Comparison of ENCODE assay signal across 37 cellular contexts in genomic region chr3:110646496-110646895, GRCh38.
"Had no signal": no experiment of that assay in that cellular context is flagged by ENCODE, and none has a peak within 500 bp of the region (broad histone marks: within the 10 kb centered on the region; RNA-seq: fewer than 3 reads in every experiment).

No MANE protein-coding gene starts in this region.

- H3K36me3 ChIP-seq: colonic mucosa, heart right ventricle, left lung, lower lobe of right lung, neutrophil, pancreas, prostate gland, suprapubic skin, tibial artery, upper lobe of right lung had no signal

- H3K4me3 ChIP-seq: colonic mucosa, heart right ventricle, left lung, lower lobe of right lung, mucosa of descending colon, pancreas, prostate gland, suprapubic skin, tibial artery, upper lobe of right lung had no signal

- H3K4me3 Mint-ChIP-seq: activated CD4-positive, alpha-beta memory T cell treated with anti-CD3 and anti-CD28 coated beads, Interleukin-2, amount 10 ng/mL, durations not matched to agents 7 days and 5 days; activated CD4-positive, alpha-beta T cell treated with anti-CD3 and anti-CD28 coated beads, Interleukin-2, amount 10 ng/mL, durations not matched to agents 7 days and 5 days; activated naive CD4-positive, alpha-beta T cell treated with anti-CD3 and anti-CD28 coated beads, Interleukin-2, amount 50 U/mL, for 24 hours; activated naive CD8-positive, alpha-beta T cell treated with anti-CD3 and anti-CD28 coated beads, Interleukin-2, amount 50 U/mL, for 24 hours; activated T-cell treated with anti-CD3 and anti-CD28 coated beads, Interleukin-2, amount 50 U/mL, for 24 hours; activated T-helper 17 cell treated with anti-CD3 and anti-CD28 coated beads, Interleukin-2, amount 50 U/mL, for 72 hours; central memory CD8-positive, alpha-beta T cell; effector memory CD8-positive, alpha-beta T cell; naive B cell; nephron progenitor cell; stimulated activated naive B cell treated with anti-CD40 and anti-IgM and Interleukin-4, amounts not matched to agents 10 μg/mL and 1 μg/mL and 100 μg/mL, for 72 hours; T-helper 1 cell treated with Interleukin-12 subunit alpha and Interleukin-12 subunit beta and Interleukin-4 antibody, amounts not matched to agents 30 μg/mL and 1 μg/mL, for 36 hours had no signal

- H3K27ac Mint-ChIP-seq: activated CD4-positive, alpha-beta memory T cell treated with anti-CD3 and anti-CD28 coated beads, Interleukin-2, amount 10 ng/mL, durations not matched to agents 7 days and 5 days; activated CD4-positive, alpha-beta T cell treated with anti-CD3 and anti-CD28 coated beads, Interleukin-2, amount 10 ng/mL, durations not matched to agents 7 days and 5 days; activated naive CD4-positive, alpha-beta T cell treated with anti-CD3 and anti-CD28 coated beads, Interleukin-2, amount 50 U/mL, for 24 hours; activated naive CD8-positive, alpha-beta T cell treated with anti-CD3 and anti-CD28 coated beads, Interleukin-2, amount 50 U/mL, for 24 hours; activated T-cell treated with anti-CD3 and anti-CD28 coated beads, Interleukin-2, amount 50 U/mL, for 24 hours; activated T-helper 17 cell treated with anti-CD3 and anti-CD28 coated beads, Interleukin-2, amount 50 U/mL, for 72 hours; effector memory CD8-positive, alpha-beta T cell; naive B cell; nephron progenitor cell; stimulated activated naive B cell treated with anti-CD40 and anti-IgM and Interleukin-4, amounts not matched to agents 10 μg/mL and 1 μg/mL and 100 μg/mL, for 72 hours; T-helper 1 cell treated with Interleukin-12 subunit alpha and Interleukin-12 subunit beta and Interleukin-4 antibody, amounts not matched to agents 30 μg/mL and 1 μg/mL, for 36 hours had no signal

- H3K27me3 ChIP-seq: colonic mucosa, foreskin keratinocyte, heart right ventricle, left lung, neutrophil, pancreas, suprapubic skin, tibial artery, upper lobe of right lung had no signal

- H3K27ac ChIP-seq: colonic mucosa, foreskin keratinocyte, heart right ventricle, left lung, lower lobe of right lung, neutrophil, pancreas, prostate gland, suprapubic skin, tibial artery, upper lobe of right lung had no signal

- H3K4me1 Mint-ChIP-seq: activated CD4-positive, alpha-beta memory T cell treated with anti-CD3 and anti-CD28 coated beads, Interleukin-2, amount 10 ng/mL, durations not matched to agents 7 days and 5 days; activated CD4-positive, alpha-beta T cell treated with anti-CD3 and anti-CD28 coated beads, Interleukin-2, amount 10 ng/mL, durations not matched to agents 7 days and 5 days; activated naive CD4-positive, alpha-beta T cell treated with anti-CD3 and anti-CD28 coated beads, Interleukin-2, amount 50 U/mL, for 24 hours; activated naive CD8-positive, alpha-beta T cell treated with anti-CD3 and anti-CD28 coated beads, Interleukin-2, amount 50 U/mL, for 24 hours; activated T-helper 17 cell treated with anti-CD3 and anti-CD28 coated beads, Interleukin-2, amount 50 U/mL, for 72 hours; central memory CD8-positive, alpha-beta T cell; naive B cell; stimulated activated naive B cell treated with anti-CD40 and anti-IgM and Interleukin-4, amounts not matched to agents 10 μg/mL and 1 μg/mL and 100 μg/mL, for 72 hours had no signal

- H3K9me3 ChIP-seq: colonic mucosa, heart right ventricle, left lung, lower lobe of right lung, mucosa of descending colon, neutrophil, pancreas, prostate gland, suprapubic skin, tibial artery, upper lobe of right lung had no signal

- H3K4me1 ChIP-seq: colonic mucosa, foreskin keratinocyte, heart right ventricle, left lung, lower lobe of right lung, pancreas, prostate gland, suprapubic skin, tibial artery, upper lobe of right lung had no signal

- ATAC-seq: activated naive CD8-positive, alpha-beta T cell treated with anti-CD3 and anti-CD28 coated beads, Interleukin-2, amount 50 U/mL, for 24 hours; activated T-helper 17 cell treated with anti-CD3 and anti-CD28 coated beads, Interleukin-2, amount 50 U/mL, for 72 hours; effector memory CD8-positive, alpha-beta T cell; foreskin keratinocyte; heart right ventricle; left lung; lower lobe of right lung; mucosa of descending colon; pancreas; sciatic nerve; stimulated activated naive B cell treated with anti-CD40 and anti-IgM and Interleukin-4, amounts not matched to agents 10 μg/mL and 1 μg/mL and 100 μg/mL, for 72 hours; upper lobe of right lung had no signal

- DNase-seq: activated CD4-positive, alpha-beta memory T cell treated with anti-CD3 and anti-CD28 coated beads, Interleukin-2, amount 10 ng/mL, durations not matched to agents 7 days and 5 days; activated CD4-positive, alpha-beta T cell treated with anti-CD3 and anti-CD28 coated beads for 1 hour; activated CD4-positive, alpha-beta T cell treated with anti-CD3 and anti-CD28 coated beads, Interleukin-2, amount 10 ng/mL, durations not matched to agents 7 days and 5 days; activated CD8-positive, alpha-beta memory T cell treated with anti-CD3 and anti-CD28 coated beads, Interleukin-2, amount 50 U/mL, for 48 hours; activated gamma-delta T cell treated with Interleukin-2 at 50 U/mL for 16 hours; activated naive CD8-positive, alpha-beta T cell treated with anti-CD3 and anti-CD28 coated beads, Interleukin-2, amount 50 U/mL, for 24 hours; activated T-cell treated with anti-CD3 and anti-CD28 coated beads, Interleukin-2, amount 50 U/mL, for 24 hours; colonic mucosa; effector memory CD8-positive, alpha-beta T cell; erythroblast; foreskin keratinocyte; heart right ventricle; left lung; lower lobe of right lung; mesendoderm; mucosa of descending colon; naive B cell; nephron progenitor cell; pancreas; retina; small intestine; stimulated activated CD4-positive, alpha-beta T cell treated with anti-CD3 and anti-CD28 coated beads, Interleukin-1b, Interleukin-23, amount 100 ng/mL, for 48 hours; stimulated activated CD4-positive, alpha-beta T cell treated with anti-CD3 and anti-CD28 coated beads, Interleukin-4, amount 100 ng/mL, for 4 hours; stimulated activated CD8-positive, alpha-beta memory T cell treated with anti-CD3 and anti-CD28 coated beads, Interleukin-4, amount 100 ng/mL, for 48 hours; stimulated activated naive B cell treated with anti-CD40 and anti-IgM and Interleukin-4, amounts not matched to agents 10 μg/mL and 1 μg/mL and 100 μg/mL, for 72 hours; SW 1271; T-helper 9 cell; tibial artery; upper lobe of right lung had no signal

- H3K9me3 Mint-ChIP-seq: activated CD4-positive, alpha-beta memory T cell treated with anti-CD3 and anti-CD28 coated beads, Interleukin-2, amount 10 ng/mL, durations not matched to agents 7 days and 5 days; activated CD4-positive, alpha-beta T cell treated with anti-CD3 and anti-CD28 coated beads, Interleukin-2, amount 10 ng/mL, durations not matched to agents 7 days and 5 days; activated naive CD4-positive, alpha-beta T cell treated with anti-CD3 and anti-CD28 coated beads, Interleukin-2, amount 50 U/mL, for 24 hours; activated naive CD8-positive, alpha-beta T cell treated with anti-CD3 and anti-CD28 coated beads, Interleukin-2, amount 50 U/mL, for 24 hours; activated T-cell treated with anti-CD3 and anti-CD28 coated beads, Interleukin-2, amount 50 U/mL, for 24 hours; activated T-helper 17 cell treated with anti-CD3 and anti-CD28 coated beads, Interleukin-2, amount 50 U/mL, for 72 hours; central memory CD8-positive, alpha-beta T cell; effector memory CD8-positive, alpha-beta T cell; stimulated activated naive B cell treated with anti-CD40 and anti-IgM and Interleukin-4, amounts not matched to agents 10 μg/mL and 1 μg/mL and 100 μg/mL, for 72 hours; T-helper 1 cell treated with Interleukin-12 subunit alpha and Interleukin-12 subunit beta and Interleukin-4 antibody, amounts not matched to agents 30 μg/mL and 1 μg/mL, for 36 hours had no signal

- H3K36me3 Mint-ChIP-seq: activated naive CD4-positive, alpha-beta T cell treated with anti-CD3 and anti-CD28 coated beads, Interleukin-2, amount 50 U/mL, for 24 hours; naive B cell; stimulated activated naive B cell treated with anti-CD40 and anti-IgM and Interleukin-4, amounts not matched to agents 10 μg/mL and 1 μg/mL and 100 μg/mL, for 72 hours had no signal
